3 cellular contexts compared by ENCODE assay signal in the genomic region with DNA sequence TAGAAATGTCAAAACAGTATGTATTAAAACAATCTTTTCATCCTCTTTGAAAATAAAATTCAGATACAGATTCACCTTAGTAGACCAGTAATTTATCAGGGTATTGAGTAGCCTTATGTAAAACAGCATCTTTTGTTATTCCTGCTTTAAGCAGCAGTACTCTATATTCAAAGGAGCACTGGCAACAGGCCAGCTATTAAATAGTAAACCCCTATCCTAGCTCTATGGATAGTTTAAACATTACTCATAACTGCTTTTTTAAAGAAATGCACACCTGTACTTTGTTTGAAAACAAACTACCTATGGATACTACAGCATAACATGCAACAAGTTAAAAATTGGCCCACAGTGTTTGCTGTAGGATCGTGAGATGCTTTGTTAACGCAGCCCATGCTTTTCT. TPM values are rescaled to one million over a fixed set of nuclear protein-coding genes. Genes with fewer than 3 reads are reported as not detected.
"Had no signal": no experiment of that assay in that cellular context is flagged by ENCODE, and none has a peak within 500 bp of the region (broad histone marks: within the 10 kb centered on the region; RNA-seq: fewer than 3 reads in every experiment).

No MANE protein-coding gene starts in this region.

RNA-seq across cellular contexts. Expression of a gene that starts 53.7 kb away (rescaled TPM):
- total RNA-seq: activated CD8-positive, alpha-beta T cell treated with anti-CD3 and anti-CD28 coated beads, Interleukin-2, amount 10 ng/mL, durations not matched to agents 7 days and 5 days; body of pancreas; NCI-H460 had no signal
